1 cellular context compared by ENCODE assay signal in the genomic region with DNA sequence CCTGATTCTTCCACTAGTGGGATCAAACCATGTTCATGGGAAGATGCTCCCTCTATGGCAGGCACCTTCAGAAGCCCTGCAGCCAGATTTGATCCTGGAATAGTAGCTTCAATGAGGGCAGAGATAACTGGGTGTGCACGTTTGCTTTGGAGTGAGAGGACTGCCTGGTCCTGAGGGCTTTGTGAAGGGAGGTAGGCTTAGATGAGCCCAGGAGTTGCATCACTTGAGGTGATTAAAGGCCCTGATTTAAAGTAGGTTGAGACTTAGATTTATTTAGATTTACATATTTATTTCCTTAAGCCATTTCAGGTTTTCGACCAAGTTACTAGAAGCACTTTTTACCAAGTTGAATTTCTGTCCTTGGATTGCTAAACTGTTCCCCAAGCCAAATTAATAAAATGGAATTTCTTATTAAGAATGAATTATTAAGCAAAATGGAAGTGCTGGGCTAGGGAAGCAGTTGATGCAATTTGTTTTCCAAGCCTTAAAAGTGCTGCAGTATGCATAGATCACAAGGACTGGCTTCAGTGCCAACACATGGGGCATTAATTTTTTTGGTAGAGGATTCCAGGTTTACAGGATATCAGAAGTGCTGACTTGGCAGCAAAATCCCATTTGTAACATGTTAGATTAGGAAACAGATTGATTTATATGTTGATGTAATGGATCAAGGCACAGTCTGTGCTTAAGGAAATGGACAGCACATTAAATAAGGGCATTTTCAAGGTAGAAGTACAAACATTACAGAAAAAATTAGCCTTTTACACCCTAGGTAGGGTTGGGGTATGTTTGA.
TF ChIP-seq lines count a peak whose summit lies in the region.

No MANE protein-coding gene starts in this region.

TF ChIP-seq in endothelial cell of umbilical vein, 7 proteins besides CTCF, POLR2A, EP300 and RAD21 (continued from another document):
- no peak for TF ChIP-seq FOS (IDR thresholded peaks at IDR 0.05; ENCODE audit: borderline replicate concordance, insufficient read depth, low read length)
